Comparison of ENCODE assay signal across 8 cellular contexts in genomic region chr7:151539055-151539714, GRCh38. TPM values are rescaled to one million over a fixed set of nuclear protein-coding genes. Genes with fewer than 3 reads are reported as not detected.
DNase-seq lines count a peak whose midpoint lies in the region; ATAC-seq and TF ChIP-seq lines count a peak whose summit lies in the region.

No MANE protein-coding gene starts in this region.

- 49 to 57% methylated on average over 10 of the region's 10 CpGs for WGBS in tibial nerve, 2 donors

- H3K9ac ChIP-seq in HCT116 (ENCODE audit: low read length) (no peak overlapping the region), MM.1S (ENCODE audit: low read length) (no peak overlapping the region)

- TF ChIP-seq POLR2A in HCT116 (IDR thresholded peaks at IDR 0.05; ENCODE audit: borderline replicate concordance, extremely low read depth, insufficient read depth, insufficient read length) (no peak), tibial nerve (IDR thresholded peaks at IDR 0.05) (no peak)

- no TSS peak for BruUV-seq in HCT116 (replicated peaks; lab: Mats Ljungman, UMichigan)

- peak; percentile 47 for ATAC-seq in HCT116

- TF ChIP-seq EP300 in tibial nerve (IDR thresholded peaks at IDR 0.05) = no peak

- H4K20me1 ChIP-seq in HCT116 (ENCODE audit: insufficient read depth) = no peaks in the 10 kb centered on the region
- H4K20me1 ChIP-seq in MM.1S (ENCODE audit: insufficient read depth, low read length) = no peaks in the 10 kb centered on the region

- H3K79me2 ChIP-seq in HCT116 (ENCODE audit: insufficient read depth, low read length) (no peaks in the 10 kb centered on the region), MM.1S (ENCODE audit: low read length) (no peaks in the 10 kb centered on the region)

- H3F3A ChIP-seq in MM.1S (ENCODE audit: insufficient read depth, low read length) = no peaks in the 10 kb centered on the region

- H3K9me3 ChIP-seq in HCT116 (ENCODE audit: control insufficient read depth in 1 of 2, insufficient read depth in 1 of 2, low read depth in 1 of 2, low read length in 2 of 2) = no peaks in the 10 kb centered on the region
- no peaks in the 10 kb centered on the region for H3K9me3 ChIP-seq in tibial nerve
- no peaks in the 10 kb centered on the region for H3K9me3 ChIP-seq in MM.1S (replicated peaks; ENCODE audit: insufficient read depth, low read length)

- RAD21 ChIA-PET in HCT116 (lab: Charles Lee; ENCODE audit: low non-redundant PET in 1 of 2, low total read pairs in 2 of 2, uncharacterized antibody in 2 of 2, unreplicated experiment in 2 of 2) = no interaction called here

- TF ChIP-seq CTCF in HCT116 (IDR thresholded peaks at IDR 0.05 in 2 of 3, conservative IDR thresholded peaks at IDR 0.05 in 1 of 3; ENCODE audit: borderline replicate concordance in 1 of 3, insufficient read depth in 1 of 3, low read depth in 2 of 3, low read length in 2 of 3) (no peak), fibroblast of villous mesenchyme (IDR thresholded peaks at IDR 0.05; ENCODE audit: insufficient read depth, low read depth, low read length) (no peak), tibial nerve (IDR thresholded peaks at IDR 0.05) (no peak), MM.1S (IDR thresholded peaks at IDR 0.05; ENCODE audit: low read length) (no peak)

- TF ChIP-seq RAD21 in HCT116 (IDR thresholded peaks at IDR 0.05; ENCODE audit: low read depth) = no peak

- H3K4me1 ChIP-seq in HCT116 (ENCODE audit: control insufficient read depth in 1 of 2, insufficient read depth in 2 of 2, low read length in 2 of 2) = peaks cover 3 to 9% of the 10 kb centered on the region in 2 experiments; a peak in 3 of 4 replicates
- H3K4me1 ChIP-seq in tibial nerve = peaks cover 0 to 22% (median 5%) of the 10 kb centered on the region in 4 donors
- H3K4me1 ChIP-seq in MM.1S (ENCODE audit: low read length) = no peaks in the 10 kb centered on the region

- H3K4me3 ChIP-seq in HCT116 (replicated peaks in 1 of 2; ENCODE audit: low read depth in 1 of 2, low read length in 2 of 2) = no peak overlapping the region
- H3K4me3 ChIP-seq in fibroblast of villous mesenchyme (ENCODE audit: low read depth, low read length) = no peak overlapping the region
- H3K4me3 ChIP-seq in tibial nerve = no peak overlapping the region
- no peak overlapping the region for H3K4me3 ChIP-seq in MM.1S (ENCODE audit: low read length)

- DNase-seq in DMS153 (lab: John Stamatoyannopoulos, UW) (peak; percentile 87), HCT116 (ENCODE audit: low read depth, low spot score) (no peak), NCI-H510A treated with DMSO at 0.1 percent for 48 hours (lab: John Stamatoyannopoulos, UW) (peak; percentile 34), fibroblast of villous mesenchyme (ENCODE audit: low read depth) (peak; percentile 20), retina (peak; percentile 87), tibial nerve (ENCODE audit: low spot score in 2 of 2) (no peak), OCI-M1 (lab: John Stamatoyannopoulos, UW) (no peak), MM.1S (no peak)

- intact Hi-C loops in HCT116 (cut with micrococcal nuclease) = no loop called here

- H3K27me3 ChIP-seq in HCT116 (ENCODE audit: insufficient read depth, low read length) = no peaks in the 10 kb centered on the region
- H3K27me3 ChIP-seq in tibial nerve = no peaks in the 10 kb centered on the region
- no peaks in the 10 kb centered on the region for H3K27me3 ChIP-seq in MM.1S (replicated peaks; ENCODE audit: insufficient read depth, low read length)

- no peaks in the 10 kb centered on the region for H3K36me3 ChIP-seq in HCT116 (ENCODE audit: control insufficient read depth in 1 of 2, insufficient read depth in 2 of 2, low read length in 2 of 2)
- no peaks in the 10 kb centered on the region for H3K36me3 ChIP-seq in tibial nerve
- no peaks in the 10 kb centered on the region for H3K36me3 ChIP-seq in MM.1S (replicated peaks; ENCODE audit: insufficient read depth, low read length)

- POLR2A ChIA-PET in HCT116 (lab: Charles Lee) = interaction anchor here (0.9 kb wide), 1 partner anchor 198 kb away, joined by 3 read pairs; the partner anchor contains the start of gene NUB1

- no peak overlapping the region for H3K27ac ChIP-seq in HCT116 (ENCODE audit: low read depth, low read length)
- peak overlapping the region in 2 of 4 donors; percentile 50 to 73 for H3K27ac ChIP-seq in tibial nerve
- H3K27ac ChIP-seq in MM.1S (ENCODE audit: low read length) = no peak overlapping the region

- no peak overlapping the region for H3K4me2 ChIP-seq in HCT116 (ENCODE audit: low read length)
- H3K4me2 ChIP-seq in MM.1S (ENCODE audit: low read depth, low read length) = no peak overlapping the region

- H2AFZ ChIP-seq in HCT116 (ENCODE audit: low read depth, low read length, poor library complexity, severe bottlenecking) = no peak overlapping the region
- no peak overlapping the region for H2AFZ ChIP-seq in MM.1S (ENCODE audit: low read length)

- CTCF ChIA-PET in HCT116 (lab: Charles Lee) = interaction anchor here (1.0 kb wide), 1 partner anchor 244 kb away, joined by 3 read pairs; no protein-coding TSS in a partner anchor

- H3K9me2 ChIP-seq in HCT116 (ENCODE audit: insufficient read depth) = no peaks in the 10 kb centered on the region
- H3K9me2 ChIP-seq in MM.1S (replicated peaks; ENCODE audit: insufficient read depth, low read length) = no peaks in the 10 kb centered on the region

TF ChIP-seq in HCT116, 20 proteins besides CTCF, POLR2A, EP300 and RAD21 (continues in another document):
- TF ChIP-seq FOSL1 (IDR thresholded peaks at IDR 0.05; ENCODE audit: low read depth) = no peak
- no peak for TF ChIP-seq SP1 (IDR thresholded peaks at IDR 0.05; ENCODE audit: low read depth)
- no peak for TF ChIP-seq POLR2AphosphoS5 (IDR thresholded peaks at IDR 0.05; ENCODE audit: low read depth, low read length)
- no peak for TF ChIP-seq ZNF274 (IDR thresholded peaks at IDR 0.05; ENCODE audit: low read depth, low read length)
- no peak for TF ChIP-seq YY1 (IDR thresholded peaks at IDR 0.05; ENCODE audit: extremely low read depth, insufficient replicate concordance, low read depth, low read length)
- TF ChIP-seq SIN3A (IDR thresholded peaks at IDR 0.05; ENCODE audit: low read depth) = no peak
- no peak for TF ChIP-seq EGR1 (IDR thresholded peaks at IDR 0.05; ENCODE audit: low read depth)
- no peak for TF ChIP-seq ELF1 (IDR thresholded peaks at IDR 0.05; ENCODE audit: borderline replicate concordance, low read depth)
- no peak for TF ChIP-seq REST (IDR thresholded peaks at IDR 0.05; ENCODE audit: low read depth)
- TF ChIP-seq ZFX (IDR thresholded peaks at IDR 0.05) = no peak
- no peak for TF ChIP-seq ATF3 (IDR thresholded peaks at IDR 0.05)
- TF ChIP-seq ZBTB33 (IDR thresholded peaks at IDR 0.05; ENCODE audit: extremely low read depth, insufficient replicate concordance, low read length) = no peak
- TF ChIP-seq EZH2phosphoT487 (IDR thresholded peaks at IDR 0.05; ENCODE audit: borderline replicate concordance) = no peak
- TF ChIP-seq JUND (IDR thresholded peaks at IDR 0.05) = no peak
- TF ChIP-seq CBX3 (IDR thresholded peaks at IDR 0.05; ENCODE audit: low read depth) = no peak
- TF ChIP-seq TCF7L2 (IDR thresholded peaks at IDR 0.05; ENCODE audit: borderline replicate concordance, extremely low read depth, insufficient read depth, insufficient read length) = no peak
- no peak for TF ChIP-seq CEBPB (IDR thresholded peaks at IDR 0.05; ENCODE audit: low read depth)
- TF ChIP-seq SRF (IDR thresholded peaks at IDR 0.05; ENCODE audit: low read depth) = no peak

RNA-seq across cellular contexts. Expression of gene RHEB, which starts 19.5 kb away (rescaled TPM):
- 114 TPM for total RNA-seq in HCT116 (2021; ENCODE audit: unreplicated experiment)
- 34.4 and 49.8 TPM in 2 replicates for polyA plus RNA-seq in HCT116 (2012)
- total RNA-seq in fibroblast of villous mesenchyme = 52.2 and 79.5 TPM in 2 replicates
- 100 to 1,000 TPM in 3 of 4 donors, 10 to 100 TPM in 1; 95.4 to 128 (median 103) TPM for total RNA-seq in tibial nerve

Comparison
In these comparisons a context has a peak if more than half of its experiments do, and no peak if none do; other contexts are left out.
1. DNase-seq: peak in DMS153 (single experiment), NCI-H510A treated with DMSO at 0.1 percent for 48 hours (single experiment), fibroblast of villous mesenchyme (single experiment) and retina (single experiment); none in HCT116 (single experiment), tibial nerve (0 of 2), OCI-M1 (single experiment) and MM.1S (single experiment).